ENCODE assay signal across 8 cellular contexts in the genomic region with DNA sequence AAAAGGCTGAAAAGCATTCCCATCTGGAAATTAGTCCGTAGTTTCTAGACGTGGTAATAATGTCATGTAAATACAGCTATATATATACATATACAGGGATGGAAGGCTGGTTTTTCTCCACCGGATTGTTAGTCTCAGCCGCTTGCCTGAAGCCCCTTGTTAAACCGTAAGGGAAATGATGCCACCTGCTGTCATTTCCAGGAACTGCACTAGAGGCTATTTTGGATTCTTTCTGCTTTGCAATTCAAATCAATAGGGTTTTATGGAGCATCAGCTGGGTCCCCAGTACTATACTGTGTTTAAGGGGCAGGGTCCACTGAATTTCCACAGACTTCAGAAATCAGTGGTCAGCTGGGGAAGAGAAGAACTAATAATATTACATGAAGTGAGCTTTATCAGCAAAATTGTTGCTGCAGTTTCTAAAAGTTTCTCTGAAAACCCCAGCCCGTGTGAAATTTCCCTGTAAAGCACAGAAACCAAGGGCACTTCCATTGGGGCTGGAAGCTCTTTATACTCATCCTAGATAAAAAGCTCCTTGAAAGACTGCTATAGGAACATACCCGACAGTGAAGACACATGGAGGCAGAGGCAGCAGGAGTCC. TPM values are rescaled to one million over a fixed set of nuclear protein-coding genes. Genes with fewer than 3 reads are reported as not detected.
DNase-seq lines count a peak whose midpoint lies in the region; ATAC-seq and TF ChIP-seq lines count a peak whose summit lies in the region.

No MANE protein-coding gene starts in this region.

- no peak overlapping the region for H3K9ac ChIP-seq in liver (ENCODE audit: low read depth in 1 of 2, low read length in 2 of 2)

- ATAC-seq in HG02981 (IDR thresholded peaks at IDR 0.05; ENCODE audit: unreplicated experiment) (peak; percentile 47), HG03108 (IDR thresholded peaks at IDR 0.05; ENCODE audit: unreplicated experiment) (no peak)
- ATAC-seq in activated CD4-positive, alpha-beta T cell treated with anti-CD3 and anti-CD28 coated beads for 36 hours, result peak; percentile 76

- no peak overlapping the region for H3K27ac ChIP-seq in liver (ENCODE audit: low read depth in 1 of 2, low read length in 2 of 2)

- no peaks in the 10 kb centered on the region for H3K9me3 ChIP-seq in liver (ENCODE audit: control insufficient read depth in 4 of 4, low read length in 3 of 4)

- intact Hi-C loops in activated CD4-positive, alpha-beta T cell treated with anti-CD3 and anti-CD28 coated beads for 36 hours (cut with DNase I, micrococcal nuclease), result loop anchor here (1.0 to 5.0 kb wide), 4 partner anchors 57 to 286 kb away; a partner anchor contains a TSS

- 22% methylated on average over 7 of the region's 7 CpGs for WGBS in liver

- peak; percentile 96 for TF ChIP-seq RAD21 in liver (IDR thresholded peaks at IDR 0.05)

- no peak overlapping the region for H3K4me3 Mint-ChIP-seq in activated CD4-positive, alpha-beta T cell treated with anti-CD3 and anti-CD28 coated beads for 36 hours
- no peak overlapping the region for H3K4me3 Mint-ChIP-seq in chondrocyte (ENCODE audit: unreplicated experiment)

- H3K27me3 ChIP-seq in liver (ENCODE audit: control insufficient read depth in 4 of 4, insufficient read depth in 4 of 4, low read length in 3 of 4), result no peaks in the 10 kb centered on the region

- peaks cover 0 to 6% (median 0%) of the 10 kb centered on the region in 4 donors for H3K36me3 ChIP-seq in liver (ENCODE audit: control insufficient read depth in 4 of 4, insufficient read depth in 3 of 4, low read depth in 1 of 4, low read length in 3 of 4)

- H3K9me3 Mint-ChIP-seq in activated CD4-positive, alpha-beta T cell treated with anti-CD3 and anti-CD28 coated beads for 36 hours (ENCODE audit: low read depth), result no peaks in the 10 kb centered on the region
- no peaks in the 10 kb centered on the region for H3K9me3 Mint-ChIP-seq in chondrocyte (ENCODE audit: low read depth)

- TF ChIP-seq CTCF in chondrocyte (IDR thresholded peaks at IDR 0.05), result peak; percentile 94
- TF ChIP-seq CTCF in liver (IDR thresholded peaks at IDR 0.05; ENCODE audit: low read depth, low read length, missing input control), result peak; percentile 98

- DNase-seq in GM04504 (ENCODE audit: low read depth) (peak; percentile 53), NCI-H460 (ENCODE audit: extremely low read depth, low read depth) (peak; percentile 85), chondrocyte (ENCODE audit: low spot score) (no peak)
- peak; percentile 87 for DNase-seq in activated CD4-positive, alpha-beta T cell treated with anti-CD3 and anti-CD28 coated beads for 36 hours
- DNase-seq in stimulated activated CD4-positive, alpha-beta T cell treated with anti-CD3 and anti-CD28 coated beads, TNF-alpha, amount 100 ng/mL, for 48 hours (ENCODE audit: low read depth in 3 of 3), result peak; percentile 50 to 80 (median 64)

- H3K27ac Mint-ChIP-seq in activated CD4-positive, alpha-beta T cell treated with anti-CD3 and anti-CD28 coated beads for 36 hours, result no peak overlapping the region
- H3K27ac Mint-ChIP-seq in chondrocyte (ENCODE audit: unreplicated experiment), result no peak overlapping the region

- no peaks in the 10 kb centered on the region for H3K4me1 ChIP-seq in liver (ENCODE audit: control insufficient read depth in 4 of 4, insufficient read depth in 4 of 4, low read length in 3 of 4)

- CTCF ChIA-PET in activated CD4-positive, alpha-beta T cell treated with anti-CD3 and anti-CD28 coated beads for 36 hours (lab: Charles Lee), result interaction anchor here (0.5 to 4.8 kb wide), 53 partner anchors 8 to 539 kb away, joined by 3 to 135 read pairs (median 5); a partner anchor contains a TSS

- POLR2A ChIA-PET in activated CD4-positive, alpha-beta T cell treated with anti-CD3 and anti-CD28 coated beads for 36 hours (lab: Charles Lee), result no interaction called here

- peaks cover 46% of the 10 kb centered on the region for H3K36me3 Mint-ChIP-seq in activated CD4-positive, alpha-beta T cell treated with anti-CD3 and anti-CD28 coated beads for 36 hours (ENCODE audit: low read depth)
- no peaks in the 10 kb centered on the region for H3K36me3 Mint-ChIP-seq in chondrocyte (ENCODE audit: low read depth)

- no peaks in the 10 kb centered on the region for H3K27me3 Mint-ChIP-seq in activated CD4-positive, alpha-beta T cell treated with anti-CD3 and anti-CD28 coated beads for 36 hours
- H3K27me3 Mint-ChIP-seq in chondrocyte (ENCODE audit: low read depth), result no peaks in the 10 kb centered on the region

- no peak overlapping the region for H3K4me3 ChIP-seq in liver (ENCODE audit: low read depth in 1 of 3, low read length in 3 of 3)

- H3K4me1 Mint-ChIP-seq in activated CD4-positive, alpha-beta T cell treated with anti-CD3 and anti-CD28 coated beads for 36 hours, result peaks cover 25% of the 10 kb centered on the region
- H3K4me1 Mint-ChIP-seq in chondrocyte (ENCODE audit: low read depth), result peaks cover 12% of the 10 kb centered on the region

TF ChIP-seq in liver, 16 proteins besides CTCF, POLR2A, EP300 and RAD21:
- TF ChIP-seq, protein P1, sequence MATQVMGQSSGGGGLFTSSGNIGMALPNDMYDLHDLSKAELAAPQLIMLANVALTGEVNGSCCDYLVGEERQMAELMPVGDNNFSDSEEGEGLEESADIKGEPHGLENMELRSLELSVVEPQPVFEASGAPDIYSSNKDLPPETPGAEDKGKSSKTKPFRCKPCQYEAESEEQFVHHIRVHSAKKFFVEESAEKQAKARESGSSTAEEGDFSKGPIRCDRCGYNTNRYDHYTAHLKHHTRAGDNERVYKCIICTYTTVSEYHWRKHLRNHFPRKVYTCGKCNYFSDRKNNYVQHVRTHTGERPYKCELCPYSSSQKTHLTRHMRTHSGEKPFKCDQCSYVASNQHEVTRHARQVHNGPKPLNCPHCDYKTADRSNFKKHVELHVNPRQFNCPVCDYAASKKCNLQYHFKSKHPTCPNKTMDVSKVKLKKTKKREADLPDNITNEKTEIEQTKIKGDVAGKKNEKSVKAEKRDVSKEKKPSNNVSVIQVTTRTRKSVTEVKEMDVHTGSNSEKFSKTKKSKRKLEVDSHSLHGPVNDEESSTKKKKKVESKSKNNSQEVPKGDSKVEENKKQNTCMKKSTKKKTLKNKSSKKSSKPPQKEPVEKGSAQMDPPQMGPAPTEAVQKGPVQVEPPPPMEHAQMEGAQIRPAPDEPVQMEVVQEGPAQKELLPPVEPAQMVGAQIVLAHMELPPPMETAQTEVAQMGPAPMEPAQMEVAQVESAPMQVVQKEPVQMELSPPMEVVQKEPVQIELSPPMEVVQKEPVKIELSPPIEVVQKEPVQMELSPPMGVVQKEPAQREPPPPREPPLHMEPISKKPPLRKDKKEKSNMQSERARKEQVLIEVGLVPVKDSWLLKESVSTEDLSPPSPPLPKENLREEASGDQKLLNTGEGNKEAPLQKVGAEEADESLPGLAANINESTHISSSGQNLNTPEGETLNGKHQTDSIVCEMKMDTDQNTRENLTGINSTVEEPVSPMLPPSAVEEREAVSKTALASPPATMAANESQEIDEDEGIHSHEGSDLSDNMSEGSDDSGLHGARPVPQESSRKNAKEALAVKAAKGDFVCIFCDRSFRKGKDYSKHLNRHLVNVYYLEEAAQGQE (IDR thresholded peaks at IDR 0.05), result no peak
- no peak for TF ChIP-seq JUND (IDR thresholded peaks at IDR 0.05)
- no peak for TF ChIP-seq YY1 (IDR thresholded peaks at IDR 0.05)
- TF ChIP-seq RXRA (IDR thresholded peaks at IDR 0.05), result no peak
- TF ChIP-seq FOXA2 (IDR thresholded peaks at IDR 0.05), result no peak
- TF ChIP-seq, protein P2, sequence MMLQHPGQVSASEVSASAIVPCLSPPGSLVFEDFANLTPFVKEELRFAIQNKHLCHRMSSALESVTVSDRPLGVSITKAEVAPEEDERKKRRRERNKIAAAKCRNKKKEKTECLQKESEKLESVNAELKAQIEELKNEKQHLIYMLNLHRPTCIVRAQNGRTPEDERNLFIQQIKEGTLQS (IDR thresholded peaks at IDR 0.05), result no peak
- TF ChIP-seq HNF4A (conservative IDR thresholded peaks at IDR 0.05), result no peak
- no peak for TF ChIP-seq GABPA (IDR thresholded peaks at IDR 0.05 in 1 of 2, conservative IDR thresholded peaks at IDR 0.05 in 1 of 2)
- TF ChIP-seq, protein P3, sequence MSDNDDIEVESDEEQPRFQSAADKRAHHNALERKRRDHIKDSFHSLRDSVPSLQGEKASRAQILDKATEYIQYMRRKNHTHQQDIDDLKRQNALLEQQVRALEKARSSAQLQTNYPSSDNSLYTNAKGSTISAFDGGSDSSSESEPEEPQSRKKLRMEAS (IDR thresholded peaks at IDR 0.05), result no peak
- no peak for TF ChIP-seq TAF1 (conservative IDR thresholded peaks at IDR 0.05)
- no peak for TF ChIP-seq HNF4G (IDR thresholded peaks at IDR 0.05)
- TF ChIP-seq SP1 (IDR thresholded peaks at IDR 0.05), result no peak
- TF ChIP-seq, protein P4, sequence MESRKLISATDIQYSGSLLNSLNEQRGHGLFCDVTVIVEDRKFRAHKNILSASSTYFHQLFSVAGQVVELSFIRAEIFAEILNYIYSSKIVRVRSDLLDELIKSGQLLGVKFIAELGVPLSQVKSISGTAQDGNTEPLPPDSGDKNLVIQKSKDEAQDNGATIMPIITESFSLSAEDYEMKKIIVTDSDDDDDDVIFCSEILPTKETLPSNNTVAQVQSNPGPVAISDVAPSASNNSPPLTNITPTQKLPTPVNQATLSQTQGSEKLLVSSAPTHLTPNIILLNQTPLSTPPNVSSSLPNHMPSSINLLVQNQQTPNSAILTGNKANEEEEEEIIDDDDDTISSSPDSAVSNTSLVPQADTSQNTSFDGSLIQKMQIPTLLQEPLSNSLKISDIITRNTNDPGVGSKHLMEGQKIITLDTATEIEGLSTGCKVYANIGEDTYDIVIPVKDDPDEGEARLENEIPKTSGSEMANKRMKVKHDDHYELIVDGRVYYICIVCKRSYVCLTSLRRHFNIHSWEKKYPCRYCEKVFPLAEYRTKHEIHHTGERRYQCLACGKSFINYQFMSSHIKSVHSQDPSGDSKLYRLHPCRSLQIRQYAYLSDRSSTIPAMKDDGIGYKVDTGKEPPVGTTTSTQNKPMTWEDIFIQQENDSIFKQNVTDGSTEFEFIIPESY (IDR thresholded peaks at IDR 0.05), result no peak
- no peak for TF ChIP-seq EGR1 (IDR thresholded peaks at IDR 0.05; ENCODE audit: low read depth in 2 of 2)
- no peak for TF ChIP-seq FOXA1 (IDR thresholded peaks at IDR 0.05)
TF ChIP-seq in liver: peak in this region for 0.

RNA-seq across cellular contexts. Expression of a gene that starts 33.8 kb away (rescaled TPM):
- 103 and 106 TPM in 2 replicates for total RNA-seq in NCI-H460 (2014; rRNA removed; shearing (Covaris generic))
- 68.5 and 90.7 TPM in 2 replicates for polyA plus RNA-seq in NCI-H460 (2014; cell fraction: nucleus; rRNA removed)
- total RNA-seq in activated CD4-positive, alpha-beta T cell treated with anti-CD3 and anti-CD28 coated beads for 36 hours, result 10 to 100 TPM; 22.3 to 23.0 TPM
- total RNA-seq in chondrocyte, result 195 to 215 TPM (median 198 TPM) in 3 replicates
- 10 to 100 TPM; 20.8 to 26.1 TPM for total RNA-seq in liver
- polyA plus RNA-seq in liver, result 10 to 100 TPM; 11.3 to 12.8 TPM

RNA-seq across cellular contexts. Expression of a gene that starts 58.0 kb away (rescaled TPM):
- total RNA-seq in NCI-H460 (2014; rRNA removed; shearing (Covaris generic)), result not detected in 2 replicates
- polyA plus RNA-seq in NCI-H460 (2014; cell fraction: nucleus; rRNA removed), result 0.14 TPM in 1 of 2 replicates, not detected in the other
- 10 to 100 TPM; 59.9 to 62.0 TPM for total RNA-seq in activated CD4-positive, alpha-beta T cell treated with anti-CD3 and anti-CD28 coated beads for 36 hours
- total RNA-seq in chondrocyte (1.1 to 1.4 TPM in 2 of 3 replicates, not detected in the other), liver (10 to 100 TPM in 1 of 2 donors, 1 to 10 TPM in 1; 8.3 to 15.0 TPM)
- polyA plus RNA-seq in liver, result 1 to 10 TPM; 3.1 to 3.8 TPM
